19 cellular contexts compared by ENCODE assay signal in the genomic region with DNA sequence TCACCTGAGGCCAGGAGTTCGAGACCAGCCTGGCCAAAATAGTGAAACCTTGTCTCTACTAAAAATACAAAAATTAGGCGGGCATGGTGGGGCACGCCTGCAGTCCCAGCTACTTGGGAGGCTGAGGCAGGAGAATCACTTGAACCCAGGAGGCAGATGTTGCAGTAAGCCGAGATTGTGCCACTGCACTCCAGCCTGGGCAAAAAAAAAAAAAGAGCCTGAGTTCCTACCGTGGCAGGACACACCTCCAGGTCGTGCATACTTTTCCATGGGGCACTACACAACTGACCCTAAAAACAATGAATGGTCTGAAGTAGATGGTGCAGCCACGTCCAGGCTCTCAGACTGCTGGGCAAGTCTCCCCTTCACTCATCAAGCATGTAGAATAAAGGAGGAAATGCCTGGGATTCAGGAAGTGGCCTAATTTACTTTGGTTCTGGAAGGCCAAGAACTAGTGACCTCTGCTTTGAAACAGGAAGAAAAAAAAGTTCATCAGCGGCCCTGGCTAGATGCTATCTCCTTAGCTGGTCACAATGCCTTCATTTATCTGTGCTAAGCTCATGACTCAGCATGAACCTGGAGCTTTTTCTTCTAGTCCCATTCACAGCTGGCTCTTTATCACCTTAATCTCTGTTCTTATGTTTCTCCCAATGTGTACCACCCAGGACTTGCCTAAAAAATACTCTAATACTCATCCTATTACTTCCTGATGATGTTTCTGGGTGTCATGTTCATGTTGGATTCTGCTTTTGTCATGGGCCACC. TPM values are rescaled to one million over a fixed set of nuclear protein-coding genes. Genes with fewer than 3 reads are reported as not detected.
A peak's percentile ranks its signal among the peaks of the same experiment; 100 is the strongest.
DNase-seq lines count a peak whose midpoint lies in the region; ATAC-seq, FAIRE-seq and TF ChIP-seq lines count a peak whose summit lies in the region.
"Had no signal": no experiment of that assay in that cellular context is flagged by ENCODE, and none has a peak within 500 bp of the region (broad histone marks: within the 10 kb centered on the region; RNA-seq: fewer than 3 reads in every experiment).

No MANE protein-coding gene starts in this region.

- H3K9ac ChIP-seq in astrocyte (ENCODE audit: low read length) = no peak overlapping the region

- DNase-seq in A549 (ENCODE audit: low read depth in 1 of 2, low spot score in 1 of 2) (no peak), HT-29 (ENCODE audit: low spot score) (peak; percentile 74), astrocyte (ENCODE audit: low read depth) (peak; percentile 52), left lobe of liver (ENCODE audit: low spot score) (no peak), NCI-H1436 treated with DMSO at 0.1 percent for 48 hours (lab: John Stamatoyannopoulos, UW) (no peak), T1000 (lab: John Stamatoyannopoulos, UW) (no peak), transverse colon (no peak), esophagus squamous epithelium (lab: John Stamatoyannopoulos, UW) (no peak)
- DNase-seq: activated CD4-positive, alpha-beta T cell treated with anti-CD3 and anti-CD28 coated beads, Interleukin-2, amount 50 U/mL, for 4 hours; amniotic stem cell; NCI-H1436; NCI-H446 treated with DMSO at 0.1 percent for 48 hours; Peyer's patch; substantia nigra had no signal

- no peaks in the 10 kb centered on the region for H3K36me3 Mint-ChIP-seq in astrocyte (ENCODE audit: low read depth, unreplicated experiment)
- H3K36me3 Mint-ChIP-seq: mesothelial cell of epicardium had no signal

- CTCF ChIA-PET in A549 (lab: Yijun Ruan, JAX) = interaction anchor here (0.6 to 1.6 kb wide), 4 partner anchors 13 to 153 kb away, joined by 3 to 4 read pairs (median 3); no protein-coding TSS in a partner anchor

- H3K36me3 ChIP-seq in astrocyte (ENCODE audit: insufficient read depth, low read length) (no peaks in the 10 kb centered on the region), transverse colon (no peaks in the 10 kb centered on the region), esophagus squamous epithelium (no peaks in the 10 kb centered on the region)
- H3K36me3 ChIP-seq: Peyer's patch had no signal

- H3K27me3 Mint-ChIP-seq in astrocyte (ENCODE audit: low read depth, unreplicated experiment) = peaks cover 3% of the 10 kb centered on the region

- H3K27ac Mint-ChIP-seq in astrocyte (ENCODE audit: unreplicated experiment) = no peak overlapping the region
- H3K27ac Mint-ChIP-seq: mesothelial cell of epicardium; T-helper 2 cell treated with Interferon-gamma antibody and Interleukin-4, amounts not matched to agents 5 μg/mL and 100 μg/mL, for 36 hours had no signal

- H3K4me2 ChIP-seq in A549 = no peak overlapping the region
- peak overlapping the region; percentile 25 for H3K4me2 ChIP-seq in astrocyte (ENCODE audit: low read length)

- H3K27me3 ChIP-seq in astrocyte (ENCODE audit: insufficient read depth, low read length) = peaks cover 13% of the 10 kb centered on the region
- peaks cover 8% of the 10 kb centered on the region for H3K27me3 ChIP-seq in transverse colon
- H3K27me3 ChIP-seq in esophagus squamous epithelium = peaks cover 0 to 30% (median 0%) of the 10 kb centered on the region in 4 donors
- H3K27me3 ChIP-seq: Peyer's patch had no signal

- 34% methylated on average over 8 of the region's 8 CpGs for WGBS in A549 (ENCODE audit: missing lambda C conversion rate)
- 75 to 78% methylated on average over 8 of the region's 8 CpGs for WGBS in transverse colon (ENCODE audit: low coverage in 1 of 2), 2 donors
- 54 to 62% methylated on average over 7 to 8 of the region's 8 CpGs for WGBS in esophagus squamous epithelium, 2 donors

- POLR2A ChIA-PET in A549 (lab: Yijun Ruan, JAX) = no interaction called here

- H3K9me3 Mint-ChIP-seq in astrocyte (ENCODE audit: unreplicated experiment) = peaks cover 10% of the 10 kb centered on the region
- H3K9me3 Mint-ChIP-seq: mesothelial cell of epicardium; T-helper 2 cell treated with Interferon-gamma antibody and Interleukin-4, amounts not matched to agents 5 μg/mL and 100 μg/mL, for 36 hours had no signal

- TF ChIP-seq POLR2A in A549 (IDR thresholded peaks at IDR 0.05; ENCODE audit: low read length) = no peak
- no peak for TF ChIP-seq POLR2A in transverse colon (IDR thresholded peaks at IDR 0.05)
- TF ChIP-seq POLR2A in esophagus squamous epithelium (IDR thresholded peaks at IDR 0.05) = no peak

- no peaks in the 10 kb centered on the region for H3K4me1 ChIP-seq in A549
- H3K4me1 ChIP-seq in astrocyte (ENCODE audit: insufficient read depth, low read length) = peaks cover 3% of the 10 kb centered on the region
- H3K4me1 ChIP-seq in transverse colon = no peaks in the 10 kb centered on the region
- H3K4me1 ChIP-seq in esophagus squamous epithelium = peaks cover 0 to 8% (median 0%) of the 10 kb centered on the region in 3 donors
- H3K4me1 ChIP-seq: Peyer's patch had no signal

- no peaks in the 10 kb centered on the region for H4K20me1 ChIP-seq in astrocyte (ENCODE audit: insufficient read depth, low read length)

- H3K27ac ChIP-seq in A549 = no peak overlapping the region
- no peak overlapping the region for H3K27ac ChIP-seq in astrocyte (ENCODE audit: low read depth, low read length)
- H3K27ac ChIP-seq in transverse colon = no peak overlapping the region
- no peak overlapping the region for H3K27ac ChIP-seq in esophagus squamous epithelium
- H3K27ac ChIP-seq: Peyer's patch had no signal

- TF ChIP-seq CTCF in A549 (IDR thresholded peaks at IDR 0.05) (no peak), astrocyte (IDR thresholded peaks at IDR 0.05; ENCODE audit: insufficient read depth, low read depth, low read length) (no peak), transverse colon (IDR thresholded peaks at IDR 0.05) (no peak), esophagus squamous epithelium (IDR thresholded peaks at IDR 0.05) (no peak)

- TF ChIP-seq EP300 in A549 (IDR thresholded peaks at IDR 0.05) (no peak), transverse colon (IDR thresholded peaks at IDR 0.05; ENCODE audit: low read depth) (no peak)

- no peak for TF ChIP-seq RAD21 in A549 (conservative IDR thresholded peaks at IDR 0.05 in 1 of 2, IDR thresholded peaks at IDR 0.05 in 1 of 2)

- H3K4me3 ChIP-seq in A549 (no peak overlapping the region), astrocyte (ENCODE audit: insufficient read depth, low read depth, low read length) (no peak overlapping the region), transverse colon (no peak overlapping the region), esophagus squamous epithelium (no peak overlapping the region)
- H3K4me3 ChIP-seq: Peyer's patch had no signal

- no peak overlapping the region for H2AFZ ChIP-seq in astrocyte (ENCODE audit: low read depth, low read length)

- H3K9me3 ChIP-seq in A549 = no peaks in the 10 kb centered on the region
- no peaks in the 10 kb centered on the region for H3K9me3 ChIP-seq in astrocyte (ENCODE audit: insufficient read depth, low read depth, low read length)
- no peaks in the 10 kb centered on the region for H3K9me3 ChIP-seq in transverse colon
- no peaks in the 10 kb centered on the region for H3K9me3 ChIP-seq in esophagus squamous epithelium
- H3K9me3 ChIP-seq: Peyer's patch had no signal

- in situ Hi-C loops in transverse colon (cut with MboI; ENCODE audit: low pct_ligation_motif_present in 1 of 4, low pct_unique_long_range_greater_than_20kb in 1 of 4, low sequenced_read_pairs in 3 of 4) = no loop called here

- H3K4me3 Mint-ChIP-seq in astrocyte (ENCODE audit: unreplicated experiment) = no peak overlapping the region
- H3K4me3 Mint-ChIP-seq: mesothelial cell of epicardium; T-helper 2 cell treated with Interferon-gamma antibody and Interleukin-4, amounts not matched to agents 5 μg/mL and 100 μg/mL, for 36 hours had no signal

- intact Hi-C loops in transverse colon (cut with DNase I; ENCODE audit: low total_unique reads) = no loop called here
- intact Hi-C loops in esophagus squamous epithelium (cut with DNase I) = no loop called here

- no peak for FAIRE-seq in A549 (lab: Jason Lieb, UNC)
- FAIRE-seq in astrocyte (lab: Jason Lieb, UNC) = no peak
- FAIRE-seq: colon had no signal

- peaks cover 8% of the 10 kb centered on the region for H3K4me1 Mint-ChIP-seq in astrocyte (ENCODE audit: low read depth, unreplicated experiment)
- H3K4me1 Mint-ChIP-seq: mesothelial cell of epicardium had no signal

- H3K79me2 ChIP-seq in astrocyte (ENCODE audit: insufficient read depth, low read length) = no peaks in the 10 kb centered on the region

- no peak for ATAC-seq in A549
- ATAC-seq in left lobe of liver = peak; percentile 43

TF ChIP-seq in A549, 52 proteins besides CTCF, POLR2A, EP300 and RAD21:
- TF ChIP-seq MAFK (IDR thresholded peaks at IDR 0.05; ENCODE audit: partially characterized antibody) (peak; percentile 39), NR3C1 (IDR thresholded peaks at IDR 0.05) (no peak), SMC3 (IDR thresholded peaks at IDR 0.05) (no peak)
TF ChIP-seq in A549: peak in this region for 1.

RNA-seq across cellular contexts. Expression of gene OR6J1, which starts 55.8 kb away (rescaled TPM):
- polyA plus RNA-seq in A549 (2011; rRNA removed) (not detected in 2 replicates), A549 (2017; fragmentation: RNase III; extraction: RNeasy Plus Mini Kit Qiagen cat#74134 plus additional on column Dnase treatment) (not detected in 3 replicates)
- polyA plus RNA-seq in A549 (2012; cell fraction: cytosol; rRNA removed) = not detected in 2 replicates
- polyA plus RNA-seq in A549 (2012; cell fraction: nucleus; rRNA removed) = 0.01 TPM in 1 of 2 replicates, not detected in the other
- polyA minus RNA-seq in A549 (2011; rRNA and poly(A)+ RNA removed) = 0.08 TPM in 1 of 2 replicates, not detected in the other
- not detected in 2 replicates for total RNA-seq in HT-29 (2014; rRNA removed; shearing (Covaris generic))
- total RNA-seq in astrocyte (not detected in 2 replicates), left lobe of liver (not detected), transverse colon (not detected), esophagus squamous epithelium (not detected)
- total RNA-seq: mesothelial cell of epicardium, omental fat pad had no signal
- polyA plus RNA-seq: AG04450 had no signal

Comparison
In these comparisons a context has a peak if more than half of its experiments do, and no peak if none do; other contexts are left out.
1. DNase-seq: peak in HT-29 (single experiment) and astrocyte (single experiment); none in A549 (0 of 2), left lobe of liver (single experiment), NCI-H1436 treated with DMSO at 0.1 percent for 48 hours (single experiment), T1000 (single experiment), transverse colon (single experiment) and esophagus squamous epithelium (single experiment).